12 cellular contexts compared by ENCODE assay signal in genomic region chr1:156663178-156663577, GRCh38. TPM values are rescaled to one million over a fixed set of nuclear protein-coding genes. Genes with fewer than 3 reads are reported as not detected.
DNase-seq lines count a peak whose midpoint lies in the region; ATAC-seq and TF ChIP-seq lines count a peak whose summit lies in the region.
"Had no signal": no experiment of that assay in that cellular context is flagged by ENCODE, and none has a peak within 500 bp of the region (broad histone marks: within the 10 kb centered on the region; RNA-seq: fewer than 3 reads in every experiment).

No MANE protein-coding gene starts in this region.

- no peaks in the 10 kb centered on the region for H3K36me3 ChIP-seq in Caco-2 (ENCODE audit: control insufficient read depth, insufficient read depth, low read length)
- no peaks in the 10 kb centered on the region for H3K36me3 ChIP-seq in endodermal cell (ENCODE audit: control insufficient read depth, insufficient read depth, low read length)

- H3K9ac ChIP-seq in endodermal cell (ENCODE audit: extremely low read depth, low read length, poor library complexity, severe bottlenecking): no peak overlapping the region

- H3K4me3 Mint-ChIP-seq in Caco-2 (ENCODE audit: unreplicated experiment) (no peak overlapping the region), endodermal cell (no peak overlapping the region), nephron progenitor cell (peak overlapping the region; percentile 45)
- H3K4me3 Mint-ChIP-seq: type B pancreatic cell had no signal

- whole genome bisulfite sequencing in endodermal cell (ENCODE audit: insufficient coverage in 1 of 2, insufficient read length in 1 of 2), 2 experiments: 62% methylated on average over 5 of the region's 5 CpGs; no CpG with 5 or more reads in 1 of the 2 experiments

- H3K4me3 ChIP-seq in Caco-2 (ENCODE audit: low read depth, low read length): no peak overlapping the region
- H3K4me3 ChIP-seq in endodermal cell (ENCODE audit: low read length): no peak overlapping the region

- CTCF ChIA-PET in Caco-2 (lab: Charles Lee): interaction anchor here (0.7 kb wide), 1 partner anchor 465 kb away, joined by 5 read pairs; no protein-coding TSS in a partner anchor

- H3K9me3 ChIP-seq in Caco-2 (no peaks in the 10 kb centered on the region), endodermal cell (ENCODE audit: control insufficient read depth, low read length) (no peaks in the 10 kb centered on the region)

- peaks cover 68% of the 10 kb centered on the region for H3K4me1 ChIP-seq in Caco-2
- peaks cover 26% of the 10 kb centered on the region for H3K4me1 ChIP-seq in endodermal cell (ENCODE audit: control insufficient read depth, insufficient read depth, low read length)

- H3K9me3 Mint-ChIP-seq in Caco-2 (ENCODE audit: unreplicated experiment): no peaks in the 10 kb centered on the region
- no peaks in the 10 kb centered on the region for H3K9me3 Mint-ChIP-seq in endodermal cell
- no peaks in the 10 kb centered on the region for H3K9me3 Mint-ChIP-seq in nephron progenitor cell
- H3K9me3 Mint-ChIP-seq: type B pancreatic cell had no signal

- BruUV-seq in Caco-2 (replicated peaks; lab: Mats Ljungman, UMichigan): no TSS peak

- H3K4me1 Mint-ChIP-seq in Caco-2 (ENCODE audit: low read depth, unreplicated experiment) (peaks cover 66% of the 10 kb centered on the region), endodermal cell (peaks cover 72% of the 10 kb centered on the region), nephron progenitor cell (peaks cover 88% of the 10 kb centered on the region)

- H3K27ac ChIP-seq in endodermal cell (ENCODE audit: low read depth, low read length): no peak overlapping the region

- ATAC-seq in HG03175 (IDR thresholded peaks at IDR 0.05; ENCODE audit: unreplicated experiment): no peak

- no peak for DNase-seq in Caco-2
- DNase-seq in NAMALWA (ENCODE audit: low spot score): peak; percentile 61
- peak; percentile 77 for DNase-seq in endodermal cell
- no peak for DNase-seq in nephron progenitor cell
- DNase-seq in pons (ENCODE audit: low spot score): no peak
- DNase-seq in NCI-H526 treated with DMSO at 0.1 percent for 48 hours (lab: John Stamatoyannopoulos, UW): no peak
- no peak for DNase-seq in SW480 (ENCODE audit: low spot score)
- DNase-seq: NCI-H1436 treated with DMSO at 0.1 percent for 48 hours had no signal

- H3K27ac Mint-ChIP-seq in Caco-2 (ENCODE audit: unreplicated experiment) (peak overlapping the region; percentile 89), endodermal cell (peak overlapping the region; percentile 97), nephron progenitor cell (peak overlapping the region; percentile 79)
- H3K27ac Mint-ChIP-seq: type B pancreatic cell had no signal

- H3K36me3 Mint-ChIP-seq in Caco-2 (ENCODE audit: insufficient read depth, unreplicated experiment): peaks cover 4% of the 10 kb centered on the region
- H3K36me3 Mint-ChIP-seq in endodermal cell (ENCODE audit: low read depth): no peaks in the 10 kb centered on the region
- H3K36me3 Mint-ChIP-seq in nephron progenitor cell (ENCODE audit: low read depth): no peaks in the 10 kb centered on the region
- H3K36me3 Mint-ChIP-seq: type B pancreatic cell had no signal

- no peaks in the 10 kb centered on the region for H3K27me3 Mint-ChIP-seq in Caco-2 (ENCODE audit: insufficient read depth, unreplicated experiment)
- H3K27me3 Mint-ChIP-seq in endodermal cell (ENCODE audit: insufficient read depth): peaks cover 16% of the 10 kb centered on the region
- peaks cover 21% of the 10 kb centered on the region for H3K27me3 Mint-ChIP-seq in nephron progenitor cell (ENCODE audit: low read depth, poor library complexity)

- TF ChIP-seq CTCF in Caco-2 (IDR thresholded peaks at IDR 0.05; ENCODE audit: insufficient read depth in 1 of 2, low read depth in 1 of 2, low read length in 1 of 2, severe bottlenecking in 1 of 2, unreplicated experiment in 1 of 2) (no peak), endodermal cell (conservative IDR thresholded peaks at IDR 0.05) (no peak), nephron progenitor cell (IDR thresholded peaks at IDR 0.05) (no peak)

- intact Hi-C loops in Caco-2 (cut with micrococcal nuclease; ENCODE audit: unreplicated experiment): no loop called here

- POLR2A ChIA-PET in Caco-2 (lab: Charles Lee): interaction anchor here (0.6 kb wide), 1 partner anchor 188 kb away, joined by 10 read pairs; no protein-coding TSS in a partner anchor

- H3K27me3 ChIP-seq in Caco-2 (replicated peaks; ENCODE audit: control insufficient read depth, insufficient read depth, low read length) (no peaks in the 10 kb centered on the region), endodermal cell (ENCODE audit: control insufficient read depth, insufficient read depth, low read length, poor library complexity, severe bottlenecking) (peaks cover 15% of the 10 kb centered on the region)

RNA-seq across cellular contexts. Expression of gene NES, which starts 14.0 kb away (rescaled TPM):
- total RNA-seq in Caco-2 (2022) (18.0 and 22.7 TPM in 2 replicates), endodermal cell (100 to 1,000 TPM in 1 of 2 donors, 10 to 100 TPM in 1; 65.8 to 103 TPM)
- polyA plus RNA-seq in endodermal cell (2013, experiment 1 of 2): 271 TPM
- 261 TPM for polyA plus RNA-seq in endodermal cell (2013, experiment 2 of 2)
- total RNA-seq: activated CD8-positive, alpha-beta memory T cell treated with anti-CD3 and anti-CD28 coated beads for 36 hours had no signal

RNA-seq across cellular contexts. Expression of gene BCAN, which starts 21.3 kb away (rescaled TPM):
- not detected in 2 replicates for total RNA-seq in Caco-2 (2022)
- under 1 TPM in 1 of 2 donors, not detected in 1; 0.31 TPM for total RNA-seq in endodermal cell
- 1.6 TPM for polyA plus RNA-seq in endodermal cell (2013, experiment 1 of 2)
- polyA plus RNA-seq in endodermal cell (2013, experiment 2 of 2): 0.83 TPM
- total RNA-seq: activated CD8-positive, alpha-beta memory T cell treated with anti-CD3 and anti-CD28 coated beads for 36 hours; pulmonary artery endothelial cell had no signal

RNA-seq across cellular contexts. Expression of gene CRABP2, which starts 42.2 kb away (rescaled TPM):
- total RNA-seq in Caco-2 (2022) (27.1 and 30.6 TPM in 2 replicates), endodermal cell (100 to 1,000 TPM; 243 to 780 TPM)
- 435 TPM for polyA plus RNA-seq in endodermal cell (2013, experiment 1 of 2)
- 409 TPM for polyA plus RNA-seq in endodermal cell (2013, experiment 2 of 2)

RNA-seq across cellular contexts. Expression of gene HAPLN2, which starts 44.0 kb away (rescaled TPM):
- total RNA-seq in Caco-2 (2022) (not detected in 2 replicates), endodermal cell (1 to 10 TPM in 1 of 2 donors, under 1 TPM in 1; 0.42 to 2.8 TPM)
- 0.82 TPM for polyA plus RNA-seq in endodermal cell (2013, experiment 1 of 2)
- 0.54 TPM for polyA plus RNA-seq in endodermal cell (2013, experiment 2 of 2)
- total RNA-seq: activated CD8-positive, alpha-beta memory T cell treated with anti-CD3 and anti-CD28 coated beads for 36 hours; pulmonary artery endothelial cell had no signal

Comparison
In these comparisons a context has a peak if more than half of its experiments do, and no peak if none do; other contexts are left out.
1. DNase-seq: peak in NAMALWA (single experiment) and endodermal cell (single experiment); none in Caco-2 (0 of 2), nephron progenitor cell (single experiment), pons (single experiment), NCI-H526 treated with DMSO at 0.1 percent for 48 hours (single experiment) and SW480 (single experiment).
2. Peak in every context shown above with its lines, with median percentiles within 50 percentile points of each other: H3K27ac Mint-ChIP-seq.